8 cellular contexts compared by ENCODE assay signal in the genomic region with DNA sequence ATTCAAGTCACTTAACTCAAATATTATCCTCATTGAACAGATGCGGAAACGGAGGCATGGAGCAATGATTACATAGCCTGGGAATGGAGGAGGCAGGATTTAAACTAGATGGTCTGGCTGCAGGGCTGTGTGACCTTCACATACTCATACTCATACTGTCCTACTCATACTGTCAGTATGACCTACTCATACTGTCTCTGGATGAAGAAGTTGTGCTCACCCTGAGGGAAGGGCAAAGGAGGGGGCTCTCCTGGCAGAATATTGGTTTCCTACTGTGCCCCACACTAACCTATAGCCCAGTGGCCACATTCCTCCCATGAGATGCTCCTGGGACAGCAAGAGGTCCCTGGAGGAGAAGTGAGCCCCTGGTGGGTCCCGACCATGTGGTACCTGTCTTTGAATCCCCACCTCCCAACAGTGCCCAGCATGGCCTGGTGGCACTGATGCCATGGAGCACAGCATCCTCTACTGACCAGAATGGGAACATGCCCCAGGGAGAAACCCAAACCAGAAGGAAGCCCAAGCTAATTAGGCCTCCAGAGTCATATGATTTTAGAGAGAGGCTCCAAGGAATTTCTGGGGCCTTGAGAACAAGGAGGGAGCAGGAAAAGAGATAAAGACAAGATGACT.
A peak's percentile ranks its signal among the peaks of the same experiment; 100 is the strongest.
DNase-seq lines count a peak whose midpoint lies in the region; ATAC-seq lines count a peak whose summit lies in the region.

No MANE protein-coding gene starts in this region.

- no peak for DNase-seq in stimulated activated naive CD8-positive, alpha-beta T cell treated with anti-CD3 and anti-CD28 coated beads, Interleukin-15, Interleukin-2, amounts not matched to agents 100 U/mL and 50 U/mL, for 24 hours
- DNase-seq in stimulated activated naive CD8-positive, alpha-beta T cell treated with anti-CD3 and anti-CD28 coated beads, Interleukin-15, amount 100 ng/mL, for 72 hours = no peak
- peak; percentile 62 to 82 for DNase-seq in NCI-H526 (lab: John Stamatoyannopoulos, UW)
- peak; percentile 3 for DNase-seq in foreskin melanocyte
- no peak for DNase-seq in T-helper 9 cell
- no peak for DNase-seq in NCI-H187 (lab: John Stamatoyannopoulos, UW)

- peaks cover 4% of the 10 kb centered on the region for H3K4me1 Mint-ChIP-seq in stimulated activated naive CD8-positive, alpha-beta T cell treated with anti-CD3 and anti-CD28 coated beads, Interleukin-15, amount 100 ng/mL, for 72 hours

- no peak overlapping the region for H3K4me3 Mint-ChIP-seq in stimulated activated naive CD8-positive, alpha-beta T cell treated with anti-CD3 and anti-CD28 coated beads, Interleukin-15, amount 100 ng/mL, for 72 hours

- peak overlapping the region in 1 of 2 donors; percentile 51 for H3K27ac Mint-ChIP-seq in stimulated activated naive CD8-positive, alpha-beta T cell treated with anti-CD3 and anti-CD28 coated beads, Interleukin-15, amount 100 ng/mL, for 72 hours

- H3K9me3 Mint-ChIP-seq in stimulated activated naive CD8-positive, alpha-beta T cell treated with anti-CD3 and anti-CD28 coated beads, Interleukin-15, amount 100 ng/mL, for 72 hours = peaks cover 6 to 9% of the 10 kb centered on the region in 2 donors

- H3K27me3 Mint-ChIP-seq in stimulated activated naive CD8-positive, alpha-beta T cell treated with anti-CD3 and anti-CD28 coated beads, Interleukin-15, amount 100 ng/mL, for 72 hours = no peaks in the 10 kb centered on the region

- ATAC-seq in stimulated activated naive CD8-positive, alpha-beta T cell treated with anti-CD3 and anti-CD28 coated beads, Interleukin-15, Interleukin-2, amounts not matched to agents 100 U/mL and 50 U/mL, for 24 hours = peak; percentile 40
- no peak for ATAC-seq in stimulated activated naive CD8-positive, alpha-beta T cell treated with anti-CD3 and anti-CD28 coated beads, Interleukin-15, amount 100 ng/mL, for 72 hours
- ATAC-seq in HG03354 (IDR thresholded peaks at IDR 0.05; ENCODE audit: poor library complexity, severe bottlenecking, unreplicated experiment) (no peak), HG03439 (IDR thresholded peaks at IDR 0.05; ENCODE audit: unreplicated experiment) (no peak)

Comparison
In these comparisons a context has a peak if more than half of its experiments do, and no peak if none do; other contexts are left out.
1. DNase-seq: peak in NCI-H526 (2 of 2) and foreskin melanocyte (single experiment); none in stimulated activated naive CD8-positive, alpha-beta T cell treated with anti-CD3 and anti-CD28 coated beads, Interleukin-15, Interleukin-2, amounts not matched to agents 100 U/mL and 50 U/mL, for 24 hours (single experiment), stimulated activated naive CD8-positive, alpha-beta T cell treated with anti-CD3 and anti-CD28 coated beads, Interleukin-15, amount 100 ng/mL, for 72 hours (0 of 2), T-helper 9 cell (single experiment) and NCI-H187 (0 of 2).